1 cellular context compared by ENCODE assay signal in the genomic region with DNA sequence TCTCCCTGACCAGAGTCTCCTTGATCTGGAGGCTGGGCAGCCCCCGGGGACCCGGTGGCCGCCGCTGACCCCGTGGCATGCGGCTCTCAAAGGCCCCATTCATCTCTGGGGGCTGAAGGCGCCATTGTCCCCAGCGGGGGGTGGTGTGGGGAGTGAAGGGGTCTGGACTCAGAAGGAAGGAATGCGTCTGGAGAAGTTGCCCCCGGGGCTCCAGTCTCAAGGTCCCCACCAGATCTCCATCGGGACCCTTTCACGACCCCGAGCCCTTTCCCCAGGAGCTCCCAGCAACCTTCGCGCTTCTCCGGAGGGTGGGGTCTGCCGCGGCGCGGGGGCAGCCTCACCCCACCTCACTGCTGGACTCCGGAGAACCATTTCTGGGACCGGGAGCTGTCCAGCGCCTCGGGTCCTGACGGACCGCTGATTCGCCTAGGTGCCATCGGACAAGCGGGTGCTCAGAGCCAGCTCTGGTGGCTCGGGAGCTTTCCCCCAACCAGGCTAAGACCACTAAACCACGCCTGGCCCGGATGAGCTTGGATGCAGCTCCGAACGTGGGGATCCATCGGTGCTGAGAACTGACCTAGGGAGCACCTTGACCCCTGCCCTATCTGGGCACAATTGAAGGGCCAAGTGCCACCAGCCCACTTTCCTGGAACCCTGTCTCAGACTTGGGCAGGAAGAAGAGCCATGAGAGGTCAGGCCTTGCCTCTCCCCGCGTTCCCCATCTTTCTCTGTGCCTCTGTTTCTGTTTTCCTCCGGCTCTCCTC.
TF ChIP-seq lines count a peak whose summit lies in the region.

No MANE protein-coding gene starts in this region.

TF ChIP-seq in K562, 482 proteins besides CTCF, POLR2A, EP300 and RAD21 (continued from another document and continues in another):
- TF ChIP-seq, protein P1, sequence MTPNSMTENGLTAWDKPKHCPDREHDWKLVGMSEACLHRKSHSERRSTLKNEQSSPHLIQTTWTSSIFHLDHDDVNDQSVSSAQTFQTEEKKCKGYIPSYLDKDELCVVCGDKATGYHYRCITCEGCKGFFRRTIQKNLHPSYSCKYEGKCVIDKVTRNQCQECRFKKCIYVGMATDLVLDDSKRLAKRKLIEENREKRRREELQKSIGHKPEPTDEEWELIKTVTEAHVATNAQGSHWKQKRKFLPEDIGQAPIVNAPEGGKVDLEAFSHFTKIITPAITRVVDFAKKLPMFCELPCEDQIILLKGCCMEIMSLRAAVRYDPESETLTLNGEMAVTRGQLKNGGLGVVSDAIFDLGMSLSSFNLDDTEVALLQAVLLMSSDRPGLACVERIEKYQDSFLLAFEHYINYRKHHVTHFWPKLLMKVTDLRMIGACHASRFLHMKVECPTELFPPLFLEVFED (CRISPR knock-in tag; conservative IDR thresholded peaks at IDR 0.05), result no peak
- TF ChIP-seq TSC22D4 (tag; IDR thresholded peaks at IDR 0.05) (no peak), EP400 (IDR thresholded peaks at IDR 0.05) (no peak), HDAC1 (IDR thresholded peaks at IDR 0.05) (no peak), MAZ (CRISPR knock-in tag; conservative IDR thresholded peaks at IDR 0.05 in 1 of 2, IDR thresholded peaks at IDR 0.05 in 1 of 2) (peak in 1 of 2 experiments; percentile 75; a peak in 2 of 4 replicates), ZKSCAN1 (IDR thresholded peaks at IDR 0.05; ENCODE audit: low read depth, low read length) (no peak), SIN3A (IDR thresholded peaks at IDR 0.05; ENCODE audit: borderline replicate concordance in 2 of 2, control insufficient read depth in 1 of 2, low read depth in 2 of 2, low read length in 2 of 2) (peak in 1 of 2 experiments; percentile 45; a peak in 1 of 4 replicates), ETV1 (tag; conservative IDR thresholded peaks at IDR 0.05; ENCODE audit: low read depth) (no peak), RHOXF2B (CRISPR knock-in tag; conservative IDR thresholded peaks at IDR 0.05) (no peak), TEAD2 (tag; IDR thresholded peaks at IDR 0.05) (no peak), RBM39 (optimal IDR thresholded peaks at IDR 0.05; ENCODE audit: low read depth, low read length) (no peak), NEUROD1 (IDR thresholded peaks at IDR 0.05; ENCODE audit: borderline replicate concordance, low read depth, low read length, partially characterized antibody) (no peak), ZNF780A (CRISPR knock-in tag; IDR thresholded peaks at IDR 0.05) (no peak), NR4A1 (CRISPR knock-in tag; IDR thresholded peaks at IDR 0.05) (no peak), NR4A1 (tag; IDR thresholded peaks at IDR 0.05) (no peak), RBM14 (IDR thresholded peaks at IDR 0.05; ENCODE audit: borderline replicate concordance, insufficient read depth, low read depth, low read length) (no peak), SRF (CRISPR knock-in tag; IDR thresholded peaks at IDR 0.05) (0 out of 4 replicates have a peak, but pooled peaks of 1 of the 2 experiments have one; percentile 61), ZNF668 (CRISPR knock-in tag; IDR thresholded peaks at IDR 0.05) (no peak), MEIS2 (IDR thresholded peaks at IDR 0.05; ENCODE audit: partially characterized antibody) (no peak), ZNF445 (CRISPR knock-in tag; IDR thresholded peaks at IDR 0.05; ENCODE audit: low read depth) (no peak), MECOM (CRISPR knock-in tag; IDR thresholded peaks at IDR 0.05) (no peak), SRSF1 (IDR thresholded peaks at IDR 0.05; ENCODE audit: low read depth, low read length) (no peak), LCOR (CRISPR knock-in tag; IDR thresholded peaks at IDR 0.05) (0 out of 2 replicates have a peak, but pooled peaks have one; percentile 35), LARP7 (IDR thresholded peaks at IDR 0.05) (no peak), ZNF707 (CRISPR knock-in tag; conservative IDR thresholded peaks at IDR 0.05) (no peak), EHMT2 (IDR thresholded peaks at IDR 0.05) (peak; percentile 94), ZNF589 (CRISPR knock-in tag; IDR thresholded peaks at IDR 0.05; ENCODE audit: low read depth) (0 out of 2 replicates have a peak, but pooled peaks have one; percentile 25), MIER1 (IDR thresholded peaks at IDR 0.05; ENCODE audit: low read depth) (peak; percentile 95)
- TF ChIP-seq, protein P2, sequence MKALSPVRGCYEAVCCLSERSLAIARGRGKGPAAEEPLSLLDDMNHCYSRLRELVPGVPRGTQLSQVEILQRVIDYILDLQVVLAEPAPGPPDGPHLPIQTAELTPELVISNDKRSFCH (CRISPR knock-in tag; IDR thresholded peaks at IDR 0.05), result no peak
- TF ChIP-seq, protein P2 (tag; IDR thresholded peaks at IDR 0.05), result no peak
- TF ChIP-seq, protein P3, sequence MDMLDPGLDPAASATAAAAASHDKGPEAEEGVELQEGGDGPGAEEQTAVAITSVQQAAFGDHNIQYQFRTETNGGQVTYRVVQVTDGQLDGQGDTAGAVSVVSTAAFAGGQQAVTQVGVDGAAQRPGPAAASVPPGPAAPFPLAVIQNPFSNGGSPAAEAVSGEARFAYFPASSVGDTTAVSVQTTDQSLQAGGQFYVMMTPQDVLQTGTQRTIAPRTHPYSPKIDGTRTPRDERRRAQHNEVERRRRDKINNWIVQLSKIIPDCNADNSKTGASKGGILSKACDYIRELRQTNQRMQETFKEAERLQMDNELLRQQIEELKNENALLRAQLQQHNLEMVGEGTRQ (CRISPR knock-in tag; IDR thresholded peaks at IDR 0.05), result no peak
- TF ChIP-seq, protein P4, sequence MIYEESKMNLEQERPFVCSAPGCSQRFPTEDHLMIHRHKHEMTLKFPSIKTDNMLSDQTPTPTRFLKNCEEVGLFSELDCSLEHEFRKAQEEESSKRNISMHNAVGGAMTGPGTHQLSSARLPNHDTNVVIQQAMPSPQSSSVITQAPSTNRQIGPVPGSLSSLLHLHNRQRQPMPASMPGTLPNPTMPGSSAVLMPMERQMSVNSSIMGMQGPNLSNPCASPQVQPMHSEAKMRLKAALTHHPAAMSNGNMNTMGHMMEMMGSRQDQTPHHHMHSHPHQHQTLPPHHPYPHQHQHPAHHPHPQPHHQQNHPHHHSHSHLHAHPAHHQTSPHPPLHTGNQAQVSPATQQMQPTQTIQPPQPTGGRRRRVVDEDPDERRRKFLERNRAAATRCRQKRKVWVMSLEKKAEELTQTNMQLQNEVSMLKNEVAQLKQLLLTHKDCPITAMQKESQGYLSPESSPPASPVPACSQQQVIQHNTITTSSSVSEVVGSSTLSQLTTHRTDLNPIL (CRISPR knock-in tag; IDR thresholded peaks at IDR 0.05), result no peak
- TF ChIP-seq, protein P5, sequence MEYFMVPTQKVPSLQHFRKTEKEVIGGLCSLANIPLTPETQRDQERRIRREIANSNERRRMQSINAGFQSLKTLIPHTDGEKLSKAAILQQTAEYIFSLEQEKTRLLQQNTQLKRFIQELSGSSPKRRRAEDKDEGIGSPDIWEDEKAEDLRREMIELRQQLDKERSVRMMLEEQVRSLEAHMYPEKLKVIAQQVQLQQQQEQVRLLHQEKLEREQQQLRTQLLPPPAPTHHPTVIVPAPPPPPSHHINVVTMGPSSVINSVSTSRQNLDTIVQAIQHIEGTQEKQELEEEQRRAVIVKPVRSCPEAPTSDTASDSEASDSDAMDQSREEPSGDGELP (CRISPR knock-in tag; IDR thresholded peaks at IDR 0.05; ENCODE audit: borderline replicate concordance), result peak; percentile 45; the same call in 1 of the 2 replicates
- TF ChIP-seq, protein P6, sequence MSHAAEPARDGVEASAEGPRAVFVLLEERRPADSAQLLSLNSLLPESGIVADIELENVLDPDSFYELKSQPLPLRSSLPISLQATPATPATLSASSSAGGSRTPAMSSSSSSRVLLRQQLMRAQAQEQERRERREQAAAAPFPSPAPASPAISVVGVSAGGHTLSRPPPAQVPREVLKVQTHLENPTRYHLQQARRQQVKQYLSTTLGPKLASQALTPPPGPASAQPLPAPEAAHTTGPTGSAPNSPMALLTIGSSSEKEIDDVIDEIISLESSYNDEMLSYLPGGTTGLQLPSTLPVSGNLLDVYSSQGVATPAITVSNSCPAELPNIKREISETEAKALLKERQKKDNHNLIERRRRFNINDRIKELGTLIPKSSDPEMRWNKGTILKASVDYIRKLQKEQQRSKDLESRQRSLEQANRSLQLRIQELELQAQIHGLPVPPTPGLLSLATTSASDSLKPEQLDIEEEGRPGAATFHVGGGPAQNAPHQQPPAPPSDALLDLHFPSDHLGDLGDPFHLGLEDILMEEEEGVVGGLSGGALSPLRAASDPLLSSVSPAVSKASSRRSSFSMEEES (CRISPR knock-in tag; IDR thresholded peaks at IDR 0.05), result no peak
- TF ChIP-seq, protein P7, sequence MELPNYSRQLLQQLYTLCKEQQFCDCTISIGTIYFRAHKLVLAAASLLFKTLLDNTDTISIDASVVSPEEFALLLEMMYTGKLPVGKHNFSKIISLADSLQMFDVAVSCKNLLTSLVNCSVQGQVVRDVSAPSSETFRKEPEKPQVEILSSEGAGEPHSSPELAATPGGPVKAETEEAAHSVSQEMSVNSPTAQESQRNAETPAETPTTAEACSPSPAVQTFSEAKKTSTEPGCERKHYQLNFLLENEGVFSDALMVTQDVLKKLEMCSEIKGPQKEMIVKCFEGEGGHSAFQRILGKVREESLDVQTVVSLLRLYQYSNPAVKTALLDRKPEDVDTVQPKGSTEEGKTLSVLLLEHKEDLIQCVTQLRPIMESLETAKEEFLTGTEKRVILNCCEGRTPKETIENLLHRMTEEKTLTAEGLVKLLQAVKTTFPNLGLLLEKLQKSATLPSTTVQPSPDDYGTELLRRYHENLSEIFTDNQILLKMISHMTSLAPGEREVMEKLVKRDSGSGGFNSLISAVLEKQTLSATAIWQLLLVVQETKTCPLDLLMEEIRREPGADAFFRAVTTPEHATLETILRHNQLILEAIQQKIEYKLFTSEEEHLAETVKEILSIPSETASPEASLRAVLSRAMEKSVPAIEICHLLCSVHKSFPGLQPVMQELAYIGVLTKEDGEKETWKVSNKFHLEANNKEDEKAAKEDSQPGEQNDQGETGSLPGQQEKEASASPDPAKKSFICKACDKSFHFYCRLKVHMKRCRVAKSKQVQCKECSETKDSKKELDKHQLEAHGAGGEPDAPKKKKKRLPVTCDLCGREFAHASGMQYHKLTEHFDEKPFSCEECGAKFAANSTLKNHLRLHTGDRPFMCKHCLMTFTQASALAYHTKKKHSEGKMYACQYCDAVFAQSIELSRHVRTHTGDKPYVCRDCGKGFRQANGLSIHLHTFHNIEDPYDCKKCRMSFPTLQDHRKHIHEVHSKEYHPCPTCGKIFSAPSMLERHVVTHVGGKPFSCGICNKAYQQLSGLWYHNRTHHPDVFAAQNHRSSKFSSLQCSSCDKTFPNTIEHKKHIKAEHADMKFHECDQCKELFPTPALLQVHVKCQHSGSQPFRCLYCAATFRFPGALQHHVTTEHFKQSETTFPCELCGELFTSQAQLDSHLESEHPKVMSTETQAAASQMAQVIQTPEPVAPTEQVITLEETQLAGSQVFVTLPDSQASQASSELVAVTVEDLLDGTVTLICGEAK (IDR thresholded peaks at IDR 0.05), result no peak
- TF ChIP-seq, protein P7 (CRISPR knock-in tag; IDR thresholded peaks at IDR 0.05), result no peak
- TF ChIP-seq, protein P8, sequence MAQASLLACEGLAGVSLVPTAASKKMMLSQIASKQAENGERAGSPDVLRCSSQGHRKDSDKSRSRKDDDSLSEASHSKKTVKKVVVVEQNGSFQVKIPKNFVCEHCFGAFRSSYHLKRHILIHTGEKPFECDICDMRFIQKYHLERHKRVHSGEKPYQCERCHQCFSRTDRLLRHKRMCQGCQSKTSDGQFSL (CRISPR knock-in tag; IDR thresholded peaks at IDR 0.05), result no peak
- TF ChIP-seq, protein P8 (tag; IDR thresholded peaks at IDR 0.05), result no peak
